Comparison of ENCODE assay signal across 14 cellular contexts in the genomic region with DNA sequence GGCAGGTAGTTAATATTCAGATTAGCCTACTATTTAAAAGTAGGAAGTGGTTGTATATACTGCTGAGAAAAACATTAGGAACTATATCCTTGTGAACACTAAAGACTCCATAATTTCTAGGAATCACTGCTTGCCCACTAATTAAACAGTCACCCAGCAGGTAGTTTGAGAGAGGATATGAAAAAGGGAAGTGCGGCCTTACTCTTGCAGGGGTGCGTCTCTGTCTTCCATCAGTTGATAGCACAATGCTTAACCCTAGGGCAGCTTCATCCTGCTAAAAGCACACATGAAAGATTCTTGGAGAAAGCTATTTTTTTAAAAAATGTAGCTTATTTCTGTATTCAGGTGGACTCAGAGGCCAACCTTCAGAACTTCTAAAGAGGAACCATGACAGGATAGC.
DNase-seq lines count a peak whose midpoint lies in the region; ATAC-seq lines count a peak whose summit lies in the region.
"Had no signal": no experiment of that assay in that cellular context is flagged by ENCODE, and none has a peak within 500 bp of the region (broad histone marks: within the 10 kb centered on the region; RNA-seq: fewer than 3 reads in every experiment).

No MANE protein-coding gene starts in this region.

- peaks cover 3 to 6% of the 10 kb centered on the region in 2 donors for H3K36me3 Mint-ChIP-seq in stimulated activated naive B cell treated with anti-CD40 and anti-IgM and Interleukin-4, amounts not matched to agents 10 μg/mL and 1 μg/mL and 100 μg/mL, for 72 hours

- no peak overlapping the region for H3K27ac Mint-ChIP-seq in stimulated activated naive B cell treated with anti-CD40 and anti-IgM and Interleukin-4, amounts not matched to agents 10 μg/mL and 1 μg/mL and 100 μg/mL, for 72 hours
- H3K27ac Mint-ChIP-seq: activated CD4-positive, alpha-beta T cell treated with anti-CD3 and anti-CD28 coated beads, Interleukin-2, amount 10 ng/mL, durations not matched to agents 7 days and 5 days had no signal

- peaks cover 12 to 17% of the 10 kb centered on the region in 2 donors for H3K4me1 Mint-ChIP-seq in stimulated activated naive B cell treated with anti-CD40 and anti-IgM and Interleukin-4, amounts not matched to agents 10 μg/mL and 1 μg/mL and 100 μg/mL, for 72 hours
- H3K4me1 Mint-ChIP-seq: activated CD4-positive, alpha-beta T cell treated with anti-CD3 and anti-CD28 coated beads, Interleukin-2, amount 10 ng/mL, durations not matched to agents 7 days and 5 days had no signal

- DNase-seq in NOMO-1 treated with DMSO at 0.1 percent for 48 hours (lab: John Stamatoyannopoulos, UW; ENCODE audit: unreplicated experiment): peak; percentile 24
- no peak for DNase-seq in NOMO-1 treated with dmso at 0.1 percent for 144 hours (lab: John Stamatoyannopoulos, UW; ENCODE audit: unreplicated experiment)
- DNase-seq in stimulated activated naive B cell treated with anti-CD40 and anti-IgM and Interleukin-4, amounts not matched to agents 10 μg/mL and 1 μg/mL and 100 μg/mL, for 72 hours: no peak
- no peak for DNase-seq in GF-D8 (lab: John Stamatoyannopoulos, UW)
- DNase-seq in NCI-H748 (lab: John Stamatoyannopoulos, UW; ENCODE audit: unreplicated experiment): no peak
- no peak for DNase-seq in NCI-H345 (lab: John Stamatoyannopoulos, UW)
- DNase-seq: activated CD4-positive, alpha-beta T cell treated with anti-CD3 and anti-CD28 coated beads, Interleukin-2, amount 10 ng/mL, durations not matched to agents 7 days and 5 days; activated T-cell treated with anti-CD3 and anti-CD28 coated beads, Interleukin-2, amount 50 U/mL, for 48 hours; adrenal gland; midbrain; NCI-H1694; T1000 had no signal

- H3K27me3 Mint-ChIP-seq in stimulated activated naive B cell treated with anti-CD40 and anti-IgM and Interleukin-4, amounts not matched to agents 10 μg/mL and 1 μg/mL and 100 μg/mL, for 72 hours: peaks cover 19 to 21% of the 10 kb centered on the region in 2 donors

- peaks cover 7 to 9% of the 10 kb centered on the region in 2 donors for H3K9me3 Mint-ChIP-seq in stimulated activated naive B cell treated with anti-CD40 and anti-IgM and Interleukin-4, amounts not matched to agents 10 μg/mL and 1 μg/mL and 100 μg/mL, for 72 hours
- H3K9me3 Mint-ChIP-seq: activated CD4-positive, alpha-beta T cell treated with anti-CD3 and anti-CD28 coated beads, Interleukin-2, amount 10 ng/mL, durations not matched to agents 7 days and 5 days had no signal

- H3K4me3 Mint-ChIP-seq in stimulated activated naive B cell treated with anti-CD40 and anti-IgM and Interleukin-4, amounts not matched to agents 10 μg/mL and 1 μg/mL and 100 μg/mL, for 72 hours: no peak overlapping the region
- H3K4me3 Mint-ChIP-seq: activated CD4-positive, alpha-beta T cell treated with anti-CD3 and anti-CD28 coated beads, Interleukin-2, amount 10 ng/mL, durations not matched to agents 7 days and 5 days had no signal

- ATAC-seq in HG02678 (IDR thresholded peaks at IDR 0.05; ENCODE audit: unreplicated experiment): peak; percentile 78
- ATAC-seq in HG03571 (IDR thresholded peaks at IDR 0.05; ENCODE audit: unreplicated experiment): peak; percentile 72
- peak; percentile 96 to 98 for ATAC-seq in stimulated activated naive B cell treated with anti-CD40 and anti-IgM and Interleukin-4, amounts not matched to agents 10 μg/mL and 1 μg/mL and 100 μg/mL, for 72 hours (replicated peaks)
